Comparison of ENCODE assay signal across 9 cellular contexts in genomic region chr15:41940441-41940857, GRCh38. TPM values are rescaled to one million over a fixed set of nuclear protein-coding genes. Genes with fewer than 3 reads are reported as not detected.
DNase-seq lines count a peak whose midpoint lies in the region; ATAC-seq, FAIRE-seq and TF ChIP-seq lines count a peak whose summit lies in the region.
"Had no signal": no experiment of that assay in that cellular context is flagged by ENCODE, and none has a peak within 500 bp of the region (broad histone marks: within the 10 kb centered on the region; RNA-seq: fewer than 3 reads in every experiment).

No MANE protein-coding gene starts in this region.

- H2AFZ ChIP-seq in HepG2 (ENCODE audit: low read length) = no peak overlapping the region

- H3K9me3 Mint-ChIP-seq in activated naive CD4-positive, alpha-beta T cell treated with anti-CD3 and anti-CD28 coated beads, Interleukin-2, amount 10 ng/mL, durations not matched to agents 7 days and 5 days = no peaks in the 10 kb centered on the region

- peak overlapping the region; percentile 83 for H3K27ac Mint-ChIP-seq in activated naive CD4-positive, alpha-beta T cell treated with anti-CD3 and anti-CD28 coated beads, Interleukin-2, amount 10 ng/mL, durations not matched to agents 7 days and 5 days

- peaks cover 25% of the 10 kb centered on the region for H3K36me3 Mint-ChIP-seq in activated naive CD4-positive, alpha-beta T cell treated with anti-CD3 and anti-CD28 coated beads, Interleukin-2, amount 10 ng/mL, durations not matched to agents 7 days and 5 days

- H3K27me3 Mint-ChIP-seq in activated naive CD4-positive, alpha-beta T cell treated with anti-CD3 and anti-CD28 coated beads, Interleukin-2, amount 10 ng/mL, durations not matched to agents 7 days and 5 days = no peaks in the 10 kb centered on the region

- peaks cover 2% of the 10 kb centered on the region; the same call in 1 of the 2 replicates for H3K36me3 ChIP-seq in Panc1 (ENCODE audit: control insufficient read depth, insufficient read depth, low read length)
- H3K36me3 ChIP-seq in HepG2 (replicated peaks in 1 of 2; ENCODE audit: control insufficient read depth in 1 of 2, insufficient read depth in 2 of 2, low read length in 2 of 2) = peaks cover 2 to 6% of the 10 kb centered on the region in 2 experiments; a peak in 2 of 5 replicates
- no peaks in the 10 kb centered on the region for H3K36me3 ChIP-seq in aorta (ENCODE audit: control insufficient read depth in 1 of 2, insufficient read depth in 2 of 2, low read length in 1 of 2)

- H3K4me1 ChIP-seq in A549 (peaks cover 39% of the 10 kb centered on the region), Panc1 (ENCODE audit: control insufficient read depth, insufficient read depth, low read length) (peaks cover 50% of the 10 kb centered on the region), HepG2 (ENCODE audit: insufficient read depth, low read length) (peaks cover 16% of the 10 kb centered on the region), aorta (ENCODE audit: control insufficient read depth in 1 of 2, insufficient read depth in 2 of 2, low read length in 2 of 2) (peaks cover 0 to 3% of the 10 kb centered on the region in 2 donors)

- H3K4me1 Mint-ChIP-seq in activated naive CD4-positive, alpha-beta T cell treated with anti-CD3 and anti-CD28 coated beads, Interleukin-2, amount 10 ng/mL, durations not matched to agents 7 days and 5 days = peaks cover 52% of the 10 kb centered on the region

- BruUV-seq in Panc1 (replicated peaks; lab: Mats Ljungman, UMichigan) (no TSS peak), HepG2 (replicated peaks; lab: Mats Ljungman, UMichigan) (no TSS peak)

- peak in 1 of 2 experiments; percentile 38 for DNase-seq in A549 (ENCODE audit: low read depth in 1 of 2, low spot score in 1 of 2)
- peak; percentile 82 for DNase-seq in Panc1 (ENCODE audit: low read depth, low spot score)
- peak; percentile 43 for DNase-seq in activated naive CD4-positive, alpha-beta T cell treated with anti-CD3 and anti-CD28 coated beads, Interleukin-2, amount 10 ng/mL, durations not matched to agents 7 days and 5 days
- DNase-seq in HepG2 (ENCODE audit: low spot score) = peak; percentile 20
- DNase-seq in GM19238 (ENCODE audit: insufficient read length, low spot score) = no peak
- DNase-seq in aorta = no peak
- no peak for DNase-seq in NCI-H82 treated with DMSO at 0.1 percent for 48 hours (lab: John Stamatoyannopoulos, UW; ENCODE audit: unreplicated experiment)

- POLR2A ChIA-PET in A549 (lab: Yijun Ruan, JAX) = interaction anchor here (0.8 to 1.0 kb wide), 2 partner anchors 10 to 13 kb away, joined by 3 to 4 read pairs; no protein-coding TSS in a partner anchor
- POLR2A ChIA-PET in Panc1 (lab: Charles Lee) = interaction anchor here (0.6 to 0.7 kb wide), 2 partner anchors 21 to 75 kb away, joined by 3 to 7 read pairs; no protein-coding TSS in a partner anchor
- POLR2A ChIA-PET in HepG2 (lab: Yijun Ruan, JAX) = no interaction called here

- no peaks in the 10 kb centered on the region for H3K27me3 ChIP-seq in Panc1 (ENCODE audit: control insufficient read depth, insufficient read depth, low read length)
- H3K27me3 ChIP-seq in HepG2 (ENCODE audit: control insufficient read depth in 1 of 2, insufficient read depth in 2 of 2, low read length in 2 of 2) = no peaks in the 10 kb centered on the region
- no peaks in the 10 kb centered on the region for H3K27me3 ChIP-seq in aorta (ENCODE audit: control insufficient read depth in 1 of 2, insufficient read depth in 2 of 2, low read length in 1 of 2)

- no peaks in the 10 kb centered on the region for H4K20me1 ChIP-seq in HepG2 (ENCODE audit: insufficient read depth, low read length)

- H3K9me3 ChIP-seq in A549 (no peaks in the 10 kb centered on the region), Panc1 (ENCODE audit: control insufficient read depth, insufficient read depth, low read depth, low read length) (no peaks in the 10 kb centered on the region), HepG2 (ENCODE audit: low read length) (no peaks in the 10 kb centered on the region), aorta (ENCODE audit: control insufficient read depth, low read length) (no peaks in the 10 kb centered on the region)

- no peak for TF ChIP-seq RAD21 in A549 (conservative IDR thresholded peaks at IDR 0.05 in 1 of 2, IDR thresholded peaks at IDR 0.05 in 1 of 2)
- TF ChIP-seq RAD21 in HepG2 (CRISPR knock-in tag; IDR thresholded peaks at IDR 0.05) = no peak

- TF ChIP-seq EP300 in A549 (IDR thresholded peaks at IDR 0.05) (no peak), HepG2 (IDR thresholded peaks at IDR 0.05; ENCODE audit: low read depth in 2 of 2, low read length in 2 of 2) (no peak), HepG2 (CRISPR knock-in tag; IDR thresholded peaks at IDR 0.05; ENCODE audit: borderline replicate concordance) (no peak)

- in situ Hi-C loops in Panc1 (cut with HindIII; ENCODE audit: low pct_unique_long_range_greater_than_20kb, low sequenced_read_pairs) = no loop called here
- in situ Hi-C loops in HepG2 (cut with HindIII; ENCODE audit: extremely low pct_ligation_motif_present, low pct_unique_long_range_greater_than_20kb) = no loop called here

- ATAC-seq in A549 (peak; percentile 31 to 54; a peak in 3 of 6 replicates), Panc1 (peak; percentile 67), HepG2 (no peak), GM19023 (IDR thresholded peaks at IDR 0.05; ENCODE audit: unreplicated experiment) (no peak), aorta (ENCODE audit: low FRiP score) (no peak)

- TF ChIP-seq CTCF in A549 (IDR thresholded peaks at IDR 0.05) (no peak), Panc1 (IDR thresholded peaks at IDR 0.05) (no peak), HepG2 (CRISPR knock-in tag; IDR thresholded peaks at IDR 0.05) (no peak)

- H3K27ac ChIP-seq in A549 (peak overlapping the region in 1 of 2 experiments; percentile 67; a peak in 3 of 6 replicates), Panc1 (ENCODE audit: low read length) (peak overlapping the region; percentile 67), HepG2 (ENCODE audit: extremely low read length, insufficient read depth, low read length) (no peak overlapping the region), aorta (ENCODE audit: low read depth in 1 of 2, low read length in 2 of 2) (no peak overlapping the region)
- H3K27ac ChIP-seq: C4-2B had no signal

- peak overlapping the region; percentile 35; the same call in 2 of the 3 replicates for H3K4me2 ChIP-seq in A549
- no peak overlapping the region for H3K4me2 ChIP-seq in HepG2 (ENCODE audit: low read depth, low read length)

- WGBS in A549 (ENCODE audit: missing lambda C conversion rate) = 48% methylated on average over 13 of the region's 13 CpGs
- WGBS in HepG2 (ENCODE audit: low lambda C conversion rate) = 94% methylated on average over 8 of the region's 13 CpGs
- WGBS in aorta, 2 donors = 65 to 69% methylated on average over 13 of the region's 13 CpGs

- no peak overlapping the region for H3K4me3 Mint-ChIP-seq in activated naive CD4-positive, alpha-beta T cell treated with anti-CD3 and anti-CD28 coated beads, Interleukin-2, amount 10 ng/mL, durations not matched to agents 7 days and 5 days

- H3K4me3 ChIP-seq in A549 (no peak overlapping the region), Panc1 (ENCODE audit: low read depth in 2 of 2, low read length in 2 of 2) (no peak overlapping the region), HepG2 (replicated peaks in 1 of 3; ENCODE audit: insufficient read depth in 1 of 3, low read depth in 2 of 3, low read length in 3 of 3) (no peak overlapping the region), aorta (ENCODE audit: low read length in 2 of 2) (no peak overlapping the region)

- intact Hi-C loops in Panc1 (cut with micrococcal nuclease; ENCODE audit: unreplicated experiment) (no loop called here), HepG2 (cut with micrococcal nuclease; ENCODE audit: unreplicated experiment) (no loop called here), aorta (cut with DNase I) (no loop called here)

- no peaks in the 10 kb centered on the region for H3K79me2 ChIP-seq in HepG2 (ENCODE audit: insufficient read depth, low read length)

- CTCF ChIA-PET in A549 (lab: Yijun Ruan, JAX) = interaction anchor here (1.0 to 1.3 kb wide), 3 partner anchors 14 to 144 kb away, joined by 3 to 5 read pairs (median 3); partner anchors contain the start of gene EHD4
- CTCF ChIA-PET in Panc1 (lab: Charles Lee) = no interaction called here
- CTCF ChIA-PET in activated naive CD4-positive, alpha-beta T cell treated with anti-CD3 and anti-CD28 coated beads, Interleukin-2, amount 10 ng/mL, durations not matched to agents 7 days and 5 days (lab: Charles Lee) = interaction anchor here (2.2 to 6.5 kb wide), 3 partner anchors 26 to 37 kb away, joined by 6 to 39 read pairs (median 36); partner anchors contain the start of gene EHD4
- CTCF ChIA-PET in HepG2 (lab: Yijun Ruan, JAX; ENCODE audit: low intra/inter-chr PET ratio, low total read pairs) = no interaction called here

- TF ChIP-seq POLR2A in A549 (IDR thresholded peaks at IDR 0.05; ENCODE audit: low read length) (no peak), HepG2 (IDR thresholded peaks at IDR 0.05; ENCODE audit: insufficient read depth in 1 of 2, low read depth in 2 of 2, low read length in 2 of 2) (no peak)

- FAIRE-seq in A549 (lab: Jason Lieb, UNC) (no peak), HepG2 (lab: Jason Lieb, UNC) (no peak)

- H3K9ac ChIP-seq in HepG2 (ENCODE audit: insufficient read depth, low read depth, low read length) = no peak overlapping the region

RNA-seq across cellular contexts. Expression of gene EHD4, which starts 31.9 kb away (rescaled TPM):
- polyA plus RNA-seq in A549 (2011; rRNA removed) (9.0 and 9.3 TPM in 2 replicates), A549 (2017; fragmentation: RNase III; extraction: RNeasy Plus Mini Kit Qiagen cat#74134 plus additional on column Dnase treatment) (8.2 to 9.6 TPM (median 8.9 TPM) in 3 replicates), HepG2 (2011; rRNA removed) (3.1 and 4.2 TPM in 2 replicates), aorta (10 to 100 TPM; 11.4 to 12.6 TPM)
- 7.3 and 9.8 TPM in 2 replicates for polyA plus RNA-seq in A549 (2012; cell fraction: cytosol; rRNA removed)
- 7.1 and 7.5 TPM in 2 replicates for polyA plus RNA-seq in A549 (2012; cell fraction: nucleus; rRNA removed)
- polyA minus RNA-seq in A549 (2011; rRNA and poly(A)+ RNA removed) = 14.9 and 15.0 TPM in 2 replicates
- total RNA-seq in Panc1 (2021; ENCODE audit: unreplicated experiment) (43.2 TPM), HepG2 (2016; rRNA removed; fragmentation: Illumina TruSeq; extraction: Trizol) (4.8 and 4.9 TPM in 2 replicates), aorta (10 to 100 TPM; 47.3 to 56.6 TPM)
- 33.9 TPM for polyA plus RNA-seq in Panc1 (2012; ENCODE audit: insufficient read length)
- total RNA-seq in HepG2 (2016; cell fraction: cytosol; rRNA removed; fragmentation: Illumina TruSeq; extraction: Trizol; ENCODE audit: low read depth) = 0.97 and 1.0 TPM in 2 replicates
- total RNA-seq in HepG2 (2016; cell fraction: insoluble cytoplasmic fraction; rRNA removed; fragmentation: Illumina TruSeq; extraction: Trizol) = 4.7 and 4.8 TPM in 2 replicates
- total RNA-seq in HepG2 (2016; cell fraction: membrane; rRNA removed; fragmentation: Illumina TruSeq; extraction: Trizol) = 3.1 and 3.3 TPM in 2 replicates
- 2.8 and 3.3 TPM in 2 replicates for total RNA-seq in HepG2 (2016; cell fraction: nucleus; rRNA removed; fragmentation: Illumina TruSeq; extraction: Trizol)
- 3.3 and 3.5 TPM in 2 replicates for polyA plus RNA-seq in HepG2 (2011; cell fraction: cytosol; rRNA removed)
- 2.8 and 2.9 TPM in 2 replicates for polyA plus RNA-seq in HepG2 (2011; cell fraction: nucleus; rRNA removed)
- polyA plus RNA-seq in HepG2 (2012) = 1.7 and 3.1 TPM in 2 replicates
- polyA plus RNA-seq in HepG2 (2016; cell fraction: cytosol; fragmentation: Illumina TruSeq; extraction: Trizol; ENCODE audit: low read depth) = 0.84 and 1.1 TPM in 2 replicates
- polyA plus RNA-seq in HepG2 (2016; cell fraction: insoluble cytoplasmic fraction; fragmentation: Illumina TruSeq; extraction: Trizol; ENCODE audit: low read depth) = 4.5 and 4.7 TPM in 2 replicates
- 2.2 and 2.4 TPM in 2 replicates for polyA plus RNA-seq in HepG2 (2016; cell fraction: membrane; fragmentation: Illumina TruSeq; extraction: Trizol; ENCODE audit: low read depth)
- 2.2 and 2.6 TPM in 2 replicates for polyA plus RNA-seq in HepG2 (2016; cell fraction: nucleus; fragmentation: Illumina TruSeq; extraction: Trizol; ENCODE audit: insufficient read depth, low read depth)
- 10.8 and 22.1 TPM in 2 replicates for polyA minus RNA-seq in HepG2 (2011; rRNA and poly(A)+ RNA removed; ENCODE audit: low replicate concordance)
- 3.8 and 4.5 TPM in 2 replicates for polyA minus RNA-seq in HepG2 (2011; cell fraction: cytosol; rRNA and poly(A)+ RNA removed)
- polyA minus RNA-seq in HepG2 (2011; cell fraction: nucleus; rRNA and poly(A)+ RNA removed) = 5.9 and 6.2 TPM in 2 replicates

RNA-seq across cellular contexts. Expression of gene SPTBN5, which starts 46.6 kb away (rescaled TPM):
- 0.05 and 0.08 TPM in 2 replicates for polyA plus RNA-seq in A549 (2011; rRNA removed)
- polyA plus RNA-seq in A549 (2012; cell fraction: cytosol; rRNA removed) = 0.05 and 0.06 TPM in 2 replicates
- polyA plus RNA-seq in A549 (2012; cell fraction: nucleus; rRNA removed) = 0.54 TPM in 2 replicates
- 0.17 to 0.24 TPM (median 0.22 TPM) in 3 replicates for polyA plus RNA-seq in A549 (2017; fragmentation: RNase III; extraction: RNeasy Plus Mini Kit Qiagen cat#74134 plus additional on column Dnase treatment)
- 0.12 TPM in 1 of 2 replicates, not detected in the other for polyA minus RNA-seq in A549 (2011; rRNA and poly(A)+ RNA removed)
- total RNA-seq in Panc1 (2021; ENCODE audit: unreplicated experiment) = 2.1 TPM
- polyA plus RNA-seq in Panc1 (2012; ENCODE audit: insufficient read length) = 1.6 TPM
- total RNA-seq in HepG2 (2016; rRNA removed; fragmentation: Illumina TruSeq; extraction: Trizol) = 0.01 and 0.07 TPM in 2 replicates
- not detected in 2 replicates for total RNA-seq in HepG2 (2016; cell fraction: cytosol; rRNA removed; fragmentation: Illumina TruSeq; extraction: Trizol; ENCODE audit: low read depth)
- 0.04 TPM in 2 replicates for total RNA-seq in HepG2 (2016; cell fraction: insoluble cytoplasmic fraction; rRNA removed; fragmentation: Illumina TruSeq; extraction: Trizol)
- 0.06 TPM in 1 of 2 replicates, not detected in the other for total RNA-seq in HepG2 (2016; cell fraction: membrane; rRNA removed; fragmentation: Illumina TruSeq; extraction: Trizol)
- total RNA-seq in HepG2 (2016; cell fraction: nucleus; rRNA removed; fragmentation: Illumina TruSeq; extraction: Trizol) = 0.06 and 0.09 TPM in 2 replicates
- polyA plus RNA-seq in HepG2 (2011; rRNA removed) = 0.01 and 0.03 TPM in 2 replicates
- polyA plus RNA-seq in HepG2 (2011; cell fraction: cytosol; rRNA removed) = 0.01 and 0.03 TPM in 2 replicates
- 0.21 and 0.23 TPM in 2 replicates for polyA plus RNA-seq in HepG2 (2011; cell fraction: nucleus; rRNA removed)
- polyA plus RNA-seq in HepG2 (2012) = 0.16 TPM in 1 of 2 replicates, not detected in the other
- 0.01 TPM in 1 of 2 replicates, not detected in the other for polyA plus RNA-seq in HepG2 (2016; cell fraction: cytosol; fragmentation: Illumina TruSeq; extraction: Trizol; ENCODE audit: low read depth)
- polyA plus RNA-seq in HepG2 (2016; cell fraction: insoluble cytoplasmic fraction; fragmentation: Illumina TruSeq; extraction: Trizol; ENCODE audit: low read depth) = 0.11 TPM in 1 of 2 replicates, not detected in the other
- polyA plus RNA-seq in HepG2 (2016; cell fraction: membrane; fragmentation: Illumina TruSeq; extraction: Trizol; ENCODE audit: low read depth) = 0.01 and 0.08 TPM in 2 replicates
- 0.36 and 0.44 TPM in 2 replicates for polyA plus RNA-seq in HepG2 (2016; cell fraction: nucleus; fragmentation: Illumina TruSeq; extraction: Trizol; ENCODE audit: insufficient read depth, low read depth)
- 0.40 TPM in 1 of 2 replicates, not detected in the other for polyA minus RNA-seq in HepG2 (2011; rRNA and poly(A)+ RNA removed; ENCODE audit: low replicate concordance)
- polyA minus RNA-seq in HepG2 (2011; cell fraction: cytosol; rRNA and poly(A)+ RNA removed) = not detected in 2 replicates
- polyA minus RNA-seq in HepG2 (2011; cell fraction: nucleus; rRNA and poly(A)+ RNA removed) = under 0.01 TPM in 1 of 2 replicates, not detected in the other
- 1 to 10 TPM; 1.9 to 5.5 TPM for total RNA-seq in aorta
- 10 to 100 TPM in 1 of 2 donors, under 1 TPM in 1; 0.63 to 10.5 TPM for polyA plus RNA-seq in aorta

Comparison
In these comparisons a context has a peak if more than half of its experiments do, and no peak if none do; other contexts are left out.
1. ATAC-seq: peak in A549 (2 of 2) and Panc1 (single experiment); none in HepG2 (single experiment), GM19023 (single experiment) and aorta (single experiment).
2. DNase-seq: peak in Panc1 (single experiment), activated naive CD4-positive, alpha-beta T cell treated with anti-CD3 and anti-CD28 coated beads, Interleukin-2, amount 10 ng/mL, durations not matched to agents 7 days and 5 days (single experiment) and HepG2 (single experiment); none in GM19238 (single experiment), aorta (0 of 2) and NCI-H82 treated with DMSO at 0.1 percent for 48 hours (single experiment).
3. CTCF ChIA-PET loops: an anchor here in A549 (1.0 to 1.3 kb wide) and activated naive CD4-positive, alpha-beta T cell treated with anti-CD3 and anti-CD28 coated beads, Interleukin-2, amount 10 ng/mL, durations not matched to agents 7 days and 5 days (2.2 to 6.5 kb wide); none called in Panc1 and HepG2.
4. Of the 38 proteins assayed by ChIP-seq in both HepG2 and A549: peak only in HepG2: none; only in A549: JUNB and MAX; in both: none; in neither: 35; mixed calls (peak in some experiments, not most) for 1.